Comparison of ENCODE assay signal across 14 cellular contexts in the genomic region with DNA sequence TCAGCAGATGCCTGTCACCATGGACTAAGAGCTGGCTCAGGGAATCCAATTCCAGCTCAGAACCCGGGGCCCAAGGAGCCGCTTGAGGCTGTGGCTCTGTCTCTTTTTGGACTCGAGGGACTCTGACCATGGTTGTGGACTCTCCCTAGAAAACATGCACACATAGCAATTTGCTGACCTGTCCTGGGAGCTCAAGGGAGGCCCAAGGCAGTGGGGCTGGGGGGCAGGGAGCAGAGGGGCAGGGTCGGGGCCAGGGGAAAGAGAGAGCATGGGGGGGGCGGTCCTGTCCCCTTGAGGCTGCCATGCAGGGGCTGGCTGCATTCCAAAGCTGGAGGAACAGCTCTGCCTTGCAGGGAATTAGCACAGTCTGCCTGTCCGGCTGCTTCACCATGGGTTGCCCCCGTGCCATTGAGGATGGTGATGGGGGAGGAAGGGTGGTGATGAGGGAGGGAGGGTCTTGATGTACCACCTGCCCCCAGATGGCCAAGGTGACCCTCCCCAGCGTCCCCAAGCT.
DNase-seq lines count a peak whose midpoint lies in the region; ATAC-seq and TF ChIP-seq lines count a peak whose summit lies in the region.
"Had no signal": no experiment of that assay in that cellular context is flagged by ENCODE, and none has a peak within 500 bp of the region (broad histone marks: within the 10 kb centered on the region; RNA-seq: fewer than 3 reads in every experiment).

No MANE protein-coding gene starts in this region.

- no peaks in the 10 kb centered on the region for H3K79me1 ChIP-seq in neuronal stem cell (ENCODE audit: low read depth, low read length)

- TF ChIP-seq CTCF in chondrocyte (IDR thresholded peaks at IDR 0.05), result no peak

- peaks cover 5% of the 10 kb centered on the region for H3K36me3 Mint-ChIP-seq in chondrocyte (ENCODE audit: low read depth)

- no peak overlapping the region for H4K8ac ChIP-seq in neuronal stem cell (ENCODE audit: low read depth, low read length)

- H3K27ac Mint-ChIP-seq in chondrocyte (ENCODE audit: unreplicated experiment), result no peak overlapping the region
- H3K27ac Mint-ChIP-seq in stimulated activated naive CD8-positive, alpha-beta T cell treated with anti-CD3 and anti-CD28 coated beads, Interleukin-15, amount 100 ng/mL, for 72 hours, result peak overlapping the region in 1 of 2 donors; percentile 68
- H3K27ac Mint-ChIP-seq: activated CD8-positive, alpha-beta T cell treated with anti-CD3 and anti-CD28 coated beads for 36 hours; activated T-helper 17 cell treated with anti-CD3 and anti-CD28 coated beads, Interleukin-2, amount 50 U/mL, for 72 hours had no signal

- no peaks in the 10 kb centered on the region for H3K4me1 Mint-ChIP-seq in chondrocyte (ENCODE audit: low read depth)
- peaks cover 3% of the 10 kb centered on the region for H3K4me1 Mint-ChIP-seq in stimulated activated naive CD8-positive, alpha-beta T cell treated with anti-CD3 and anti-CD28 coated beads, Interleukin-15, amount 100 ng/mL, for 72 hours
- H3K4me1 Mint-ChIP-seq: activated T-helper 17 cell treated with anti-CD3 and anti-CD28 coated beads, Interleukin-2, amount 50 U/mL, for 72 hours had no signal

- no peak overlapping the region for H4K91ac ChIP-seq in neuronal stem cell (ENCODE audit: low read depth, low read length, poor library complexity)

- no peak overlapping the region for H3K27ac ChIP-seq in neuronal stem cell (replicated peaks; ENCODE audit: low read length)
- H3K27ac ChIP-seq: pancreas had no signal

- H2BK5ac ChIP-seq in neuronal stem cell (ENCODE audit: low read length), result no peak overlapping the region

- no peak overlapping the region for H3K9ac ChIP-seq in neuronal stem cell (ENCODE audit: low read depth, low read length, poor library complexity)

- peak overlapping the region; percentile 8 for H3K23ac ChIP-seq in neuronal stem cell (ENCODE audit: low read depth, low read length, poor library complexity)

- no peaks in the 10 kb centered on the region for H3K36me3 ChIP-seq in neuronal stem cell (replicated peaks in 1 of 2; ENCODE audit: control insufficient read depth in 2 of 2, insufficient read depth in 2 of 2, low read length in 2 of 2)
- H3K36me3 ChIP-seq: pancreas had no signal

- H3K27me3 Mint-ChIP-seq in chondrocyte (ENCODE audit: low read depth), result no peaks in the 10 kb centered on the region
- H3K27me3 Mint-ChIP-seq in stimulated activated naive CD8-positive, alpha-beta T cell treated with anti-CD3 and anti-CD28 coated beads, Interleukin-15, amount 100 ng/mL, for 72 hours, result peaks cover 18% of the 10 kb centered on the region
- H3K27me3 Mint-ChIP-seq: activated CD8-positive, alpha-beta T cell treated with anti-CD3 and anti-CD28 coated beads for 36 hours; activated T-helper 17 cell treated with anti-CD3 and anti-CD28 coated beads, Interleukin-2, amount 50 U/mL, for 72 hours had no signal

- WGBS in neuronal stem cell (ENCODE audit: extremely low coverage in 2 of 2, insufficient read length in 2 of 2, insufficient replicate concordance in 1 of 2), 2 donors, result no CpG with 5 or more reads among the region's 8 CpGs

- H3K4me3 ChIP-seq in neuronal stem cell (ENCODE audit: low read length in 2 of 2), result no peak overlapping the region
- H3K4me3 ChIP-seq: pancreas had no signal

- H2BK120ac ChIP-seq in neuronal stem cell (ENCODE audit: low read depth, low read length), result no peak overlapping the region

- ATAC-seq in stimulated activated naive CD8-positive, alpha-beta T cell treated with anti-CD3 and anti-CD28 coated beads, Interleukin-15, amount 100 ng/mL, for 72 hours, result no peak
- ATAC-seq in HG02571 (IDR thresholded peaks at IDR 0.05; ENCODE audit: unreplicated experiment), result no peak
- ATAC-seq: activated CD8-positive, alpha-beta T cell treated with anti-CD3 and anti-CD28 coated beads for 36 hours; activated T-helper 17 cell treated with anti-CD3 and anti-CD28 coated beads, Interleukin-2, amount 50 U/mL, for 72 hours; pancreas had no signal

- H2BK12ac ChIP-seq in neuronal stem cell (ENCODE audit: low read length), result no peak overlapping the region

- H3K4me2 ChIP-seq in neuronal stem cell (ENCODE audit: insufficient read depth, low read length, poor library complexity, severe bottlenecking), result no peak overlapping the region

- no peak overlapping the region for H2BK15ac ChIP-seq in neuronal stem cell (ENCODE audit: low read length)

- H3K4ac ChIP-seq in neuronal stem cell (ENCODE audit: low read length), result no peak overlapping the region

- no peak overlapping the region for H3K14ac ChIP-seq in neuronal stem cell (ENCODE audit: low read length)

- H2AFZ ChIP-seq in neuronal stem cell (ENCODE audit: low read length), result no peak overlapping the region

- H3K9me3 Mint-ChIP-seq in chondrocyte (ENCODE audit: low read depth), result peaks cover 31% of the 10 kb centered on the region
- H3K9me3 Mint-ChIP-seq in stimulated activated naive CD8-positive, alpha-beta T cell treated with anti-CD3 and anti-CD28 coated beads, Interleukin-15, amount 100 ng/mL, for 72 hours, result no peaks in the 10 kb centered on the region
- H3K9me3 Mint-ChIP-seq: activated CD8-positive, alpha-beta T cell treated with anti-CD3 and anti-CD28 coated beads for 36 hours; activated T-helper 17 cell treated with anti-CD3 and anti-CD28 coated beads, Interleukin-2, amount 50 U/mL, for 72 hours had no signal

- peaks cover 0 to 31% of the 10 kb centered on the region in 2 donors for H3K9me3 ChIP-seq in neuronal stem cell (replicated peaks in 1 of 2; ENCODE audit: control insufficient read depth in 2 of 2, insufficient read depth in 1 of 2, low read depth in 1 of 2, low read length in 2 of 2)
- H3K9me3 ChIP-seq: pancreas had no signal

- DNase-seq in AG20443 (ENCODE audit: low spot score) (peak; percentile 36), Daoy (ENCODE audit: low read depth) (peak; percentile 20), chondrocyte (ENCODE audit: low spot score) (peak; percentile 100), neuronal stem cell (ENCODE audit: low spot score) (no peak), DMS 273 treated with DMSO at 0.1 percent for 48 hours (lab: John Stamatoyannopoulos, UW) (no peak)
- no peak for DNase-seq in stimulated activated naive CD8-positive, alpha-beta T cell treated with anti-CD3 and anti-CD28 coated beads, Interleukin-15, amount 100 ng/mL, for 72 hours
- DNase-seq: activated CD8-positive, alpha-beta T cell treated with anti-CD3 and anti-CD28 coated beads for 36 hours; anterior cingulate cortex; NCI-H1694 treated with DMSO at 0.1 percent for 48 hours; NCI-H510A; stimulated activated CD4-positive, alpha-beta T cell treated with anti-CD3 and anti-CD28 coated beads, Interleukin-12 subunit alpha, Interleukin-12 subunit beta, amount 100 ng/mL, for 4 hours had no signal

- no peaks in the 10 kb centered on the region for H3K27me3 ChIP-seq in neuronal stem cell (ENCODE audit: control insufficient read depth in 3 of 3, insufficient read depth in 3 of 3, low read depth in 1 of 3, low read length in 3 of 3)

- H3K4me3 Mint-ChIP-seq in chondrocyte (ENCODE audit: unreplicated experiment), result no peak overlapping the region
- no peak overlapping the region for H3K4me3 Mint-ChIP-seq in stimulated activated naive CD8-positive, alpha-beta T cell treated with anti-CD3 and anti-CD28 coated beads, Interleukin-15, amount 100 ng/mL, for 72 hours
- H3K4me3 Mint-ChIP-seq: activated CD8-positive, alpha-beta T cell treated with anti-CD3 and anti-CD28 coated beads for 36 hours; activated T-helper 17 cell treated with anti-CD3 and anti-CD28 coated beads, Interleukin-2, amount 50 U/mL, for 72 hours had no signal

- no peak overlapping the region for H2AK5ac ChIP-seq in neuronal stem cell (ENCODE audit: low read depth, low read length)

- no peaks in the 10 kb centered on the region for H3K4me1 ChIP-seq in neuronal stem cell (ENCODE audit: control insufficient read depth in 2 of 2, insufficient read depth in 1 of 2, low read depth in 1 of 2, low read length in 2 of 2)

- no peak overlapping the region for H3K18ac ChIP-seq in neuronal stem cell (ENCODE audit: low read length)

Comparison
In these comparisons a context has a peak if more than half of its experiments do, and no peak if none do; other contexts are left out.
1. DNase-seq: peak in AG20443 (single experiment), Daoy (single experiment) and chondrocyte (single experiment); none in neuronal stem cell (single experiment), DMS 273 treated with DMSO at 0.1 percent for 48 hours (single experiment) and stimulated activated naive CD8-positive, alpha-beta T cell treated with anti-CD3 and anti-CD28 coated beads, Interleukin-15, amount 100 ng/mL, for 72 hours (0 of 2).